In the genomic region with DNA sequence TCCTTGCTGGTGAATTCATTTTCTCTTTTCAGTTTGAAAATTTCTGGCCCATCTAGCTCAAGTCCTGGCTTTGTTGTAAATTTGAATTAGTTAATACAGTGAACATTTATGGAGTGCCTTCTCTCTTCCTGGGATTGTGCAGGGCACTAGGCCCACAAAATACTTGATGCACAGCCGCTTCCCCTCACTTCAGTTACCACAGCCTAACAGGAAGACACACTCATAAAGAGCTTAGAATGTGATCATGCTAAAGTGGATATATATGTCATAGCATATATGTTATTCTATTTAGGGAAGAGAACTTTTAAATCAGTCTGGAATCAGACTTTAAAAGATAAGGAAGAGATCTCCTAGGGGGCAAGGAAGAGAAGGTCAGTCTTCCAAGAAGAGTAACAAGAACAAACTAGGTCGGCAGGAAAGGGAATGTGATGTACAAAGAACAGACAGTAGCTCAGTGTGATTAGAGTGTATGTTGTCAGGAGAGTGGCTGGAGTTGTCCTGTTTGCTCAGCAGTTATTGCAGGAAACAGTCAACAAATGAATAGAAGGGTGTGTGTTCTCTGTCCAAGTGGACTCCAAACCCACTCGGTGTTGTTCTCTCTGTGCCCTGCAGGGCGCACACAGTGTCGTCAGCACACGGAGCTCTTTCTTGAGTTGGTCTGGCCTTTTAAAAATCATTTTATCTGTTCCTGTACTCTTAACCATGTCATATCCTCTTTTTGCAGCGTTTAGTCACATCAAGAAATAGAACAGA, we compare ENCODE assay signal across 13 cellular contexts.
A peak's percentile ranks its signal among the peaks of the same experiment; 100 is the strongest.
DNase-seq lines count a peak whose midpoint lies in the region; ATAC-seq and TF ChIP-seq lines count a peak whose summit lies in the region.
"Had no signal": no experiment of that assay in that cellular context is flagged by ENCODE, and none has a peak within 500 bp of the region (broad histone marks: within the 10 kb centered on the region; RNA-seq: fewer than 3 reads in every experiment).

No MANE protein-coding gene starts in this region.

- ATAC-seq in GM21786 (IDR thresholded peaks at IDR 0.05; ENCODE audit: unreplicated experiment), result no peak
- ATAC-seq in activated naive CD8-positive, alpha-beta T cell treated with anti-CD3 and anti-CD28 coated beads, Interleukin-2, amount 50 U/mL, for 24 hours, result no peak
- ATAC-seq: activated T-cell treated with anti-CD3 and anti-CD28 coated beads, Interleukin-2, amount 50 U/mL, for 4 hours; effector memory CD8-positive, alpha-beta T cell had no signal

- no peak overlapping the region for H2AFZ ChIP-seq in mammary epithelial cell (ENCODE audit: low read depth, low read length)

- WGBS in mammary epithelial cell (ENCODE audit: low coverage, missing lambda C conversion rate), result 90% methylated on average over 7 of the region's 7 CpGs

- H3K4me1 ChIP-seq in breast epithelium (no peaks in the 10 kb centered on the region), mammary epithelial cell (ENCODE audit: insufficient read depth, low read length) (peaks cover 22% of the 10 kb centered on the region), right atrium auricular region (peaks cover 0 to 41% of the 10 kb centered on the region in 2 donors)

- no peaks in the 10 kb centered on the region for H4K20me1 ChIP-seq in mammary epithelial cell (ENCODE audit: insufficient read depth, low read length)

- DNase-seq in breast epithelium (ENCODE audit: low spot score in 2 of 2), result no peak
- no peak for DNase-seq in mammary epithelial cell
- DNase-seq in right atrium auricular region (ENCODE audit: low spot score), result no peak
- DNase-seq in type B pancreatic cell (ENCODE audit: extremely low spot score, unreplicated experiment), result no peak
- no peak for DNase-seq in activated CD4-positive, CD25-positive, alpha-beta regulatory T cell treated with anti-CD3 and anti-CD28 coated beads, Interleukin-2, amount 50 U/mL, for 72 hours
- no peak for DNase-seq in activated naive CD8-positive, alpha-beta T cell treated with anti-CD3 and anti-CD28 coated beads, Interleukin-2, amount 50 U/mL, for 24 hours
- DNase-seq: activated T-cell treated with anti-CD3 and anti-CD28 coated beads, Interleukin-2, amount 50 U/mL, for 4 hours; effector memory CD8-positive, alpha-beta T cell; kidney glomerular epithelial cell had no signal

- TF ChIP-seq CTCF in breast epithelium (IDR thresholded peaks at IDR 0.05) (peak in 2 of 3 donors; percentile 34 to 47), mammary epithelial cell (conservative IDR thresholded peaks at IDR 0.05 in 1 of 2, IDR thresholded peaks at IDR 0.05 in 1 of 2; ENCODE audit: extremely low read depth in 1 of 2, insufficient read depth in 1 of 2, low read depth in 1 of 2, low read length in 2 of 2) (peak in 1 of 2 donors; percentile 2), VCaP (conservative IDR thresholded peaks at IDR 0.05) (peak; percentile 75), right atrium auricular region (IDR thresholded peaks at IDR 0.05) (peak in 1 of 2 donors; percentile 41), type B pancreatic cell (conservative IDR thresholded peaks at IDR 0.05) (peak; percentile 61)

- peaks cover 18% of the 10 kb centered on the region for H3K79me2 ChIP-seq in mammary epithelial cell (ENCODE audit: insufficient read depth, low read length)

- H3K9me3 ChIP-seq in breast epithelium (no peaks in the 10 kb centered on the region), mammary epithelial cell (replicated peaks; ENCODE audit: insufficient read depth, low read length) (no peaks in the 10 kb centered on the region), right atrium auricular region (no peaks in the 10 kb centered on the region)

- H3K27me3 ChIP-seq in breast epithelium, result no peaks in the 10 kb centered on the region
- no peaks in the 10 kb centered on the region for H3K27me3 ChIP-seq in mammary epithelial cell (ENCODE audit: insufficient read depth, low read length)
- H3K27me3 ChIP-seq in right atrium auricular region, result no peaks in the 10 kb centered on the region

- CTCF ChIA-PET in mammary epithelial cell (lab: Charles Lee; ENCODE audit: low non-redundant PET), result interaction anchor here (0.6 kb wide), 1 partner anchor 173 kb away, joined by 3 read pairs; no protein-coding TSS in a partner anchor

- in situ Hi-C loops in mammary epithelial cell (cut with MboI; ENCODE audit: low sequenced_read_pairs in 2 of 2), result no loop called here

- no peak overlapping the region for H3K4me2 ChIP-seq in mammary epithelial cell (ENCODE audit: insufficient read depth, low read depth, low read length)

- BruUV-seq in mammary epithelial cell (replicated peaks; lab: Mats Ljungman, UMichigan), result no TSS peak

- H3K4me3 ChIP-seq in breast epithelium, result no peak overlapping the region
- no peak overlapping the region for H3K4me3 ChIP-seq in mammary epithelial cell (replicated peaks in 1 of 3; ENCODE audit: insufficient read depth in 1 of 3, low read depth in 2 of 3, low read length in 3 of 3)
- H3K4me3 ChIP-seq in right atrium auricular region, result no peak overlapping the region
- H3K4me3 ChIP-seq: skin epidermis had no signal

- dilution Hi-C loops in mammary epithelial cell (cut with HindIII; ENCODE audit: low sequenced_read_pairs), result no loop called here

- H3K27ac Mint-ChIP-seq in type B pancreatic cell, result peak overlapping the region; percentile 2
- H3K27ac Mint-ChIP-seq in activated naive CD8-positive, alpha-beta T cell treated with anti-CD3 and anti-CD28 coated beads, Interleukin-2, amount 50 U/mL, for 24 hours, result no peak overlapping the region
- H3K27ac Mint-ChIP-seq: effector memory CD8-positive, alpha-beta T cell; stimulated activated naive CD8-positive, alpha-beta T cell treated with anti-CD3 and anti-CD28 coated beads, Interleukin-15, Interleukin-2, amounts not matched to agents 100 ng/mL and 50 ng/mL, for 24 hours had no signal

- H3K9ac ChIP-seq in mammary epithelial cell (ENCODE audit: insufficient read depth, low read length), result no peak overlapping the region

- TF ChIP-seq POLR2A in breast epithelium (IDR thresholded peaks at IDR 0.05), result no peak

- no peak overlapping the region for H3K4me3 Mint-ChIP-seq in type B pancreatic cell
- no peak overlapping the region for H3K4me3 Mint-ChIP-seq in activated naive CD8-positive, alpha-beta T cell treated with anti-CD3 and anti-CD28 coated beads, Interleukin-2, amount 50 U/mL, for 24 hours
- H3K4me3 Mint-ChIP-seq: activated T-cell treated with anti-CD3 and anti-CD28 coated beads, Interleukin-2, amount 50 U/mL, for 4 hours; effector memory CD8-positive, alpha-beta T cell; stimulated activated naive CD8-positive, alpha-beta T cell treated with anti-CD3 and anti-CD28 coated beads, Interleukin-15, Interleukin-2, amounts not matched to agents 100 ng/mL and 50 ng/mL, for 24 hours had no signal

- no peak overlapping the region for H3K27ac ChIP-seq in breast epithelium
- H3K27ac ChIP-seq in mammary epithelial cell (ENCODE audit: insufficient read depth, low read depth, low read length), result no peak overlapping the region
- peak overlapping the region; percentile 75 for H3K27ac ChIP-seq in VCaP
- H3K27ac ChIP-seq in right atrium auricular region, result peak overlapping the region; percentile 38 to 42

- peaks cover 44% of the 10 kb centered on the region for H3K36me3 Mint-ChIP-seq in type B pancreatic cell
- peaks cover 17% of the 10 kb centered on the region for H3K36me3 Mint-ChIP-seq in activated naive CD8-positive, alpha-beta T cell treated with anti-CD3 and anti-CD28 coated beads, Interleukin-2, amount 50 U/mL, for 24 hours (ENCODE audit: low read depth)

- H3K36me3 ChIP-seq in breast epithelium (no peaks in the 10 kb centered on the region), mammary epithelial cell (ENCODE audit: insufficient read depth, low read length) (peaks cover 6% of the 10 kb centered on the region), right atrium auricular region (peaks cover 27% of the 10 kb centered on the region)

- H3K9me3 Mint-ChIP-seq in type B pancreatic cell, result no peaks in the 10 kb centered on the region
- no peaks in the 10 kb centered on the region for H3K9me3 Mint-ChIP-seq in activated naive CD8-positive, alpha-beta T cell treated with anti-CD3 and anti-CD28 coated beads, Interleukin-2, amount 50 U/mL, for 24 hours
- H3K9me3 Mint-ChIP-seq: activated T-cell treated with anti-CD3 and anti-CD28 coated beads, Interleukin-2, amount 50 U/mL, for 4 hours; effector memory CD8-positive, alpha-beta T cell had no signal

- no peaks in the 10 kb centered on the region for H3K27me3 Mint-ChIP-seq in type B pancreatic cell
- no peaks in the 10 kb centered on the region for H3K27me3 Mint-ChIP-seq in activated naive CD8-positive, alpha-beta T cell treated with anti-CD3 and anti-CD28 coated beads, Interleukin-2, amount 50 U/mL, for 24 hours
- H3K27me3 Mint-ChIP-seq: effector memory CD8-positive, alpha-beta T cell; stimulated activated naive CD8-positive, alpha-beta T cell treated with anti-CD3 and anti-CD28 coated beads, Interleukin-15, Interleukin-2, amounts not matched to agents 100 ng/mL and 50 ng/mL, for 24 hours had no signal

- intact Hi-C loops in breast epithelium (cut with DNase I; ENCODE audit: low total_unique reads), result no loop called here
- intact Hi-C loops in mammary epithelial cell (cut with micrococcal nuclease), result no loop called here

- peaks cover 6% of the 10 kb centered on the region for H3K4me1 Mint-ChIP-seq in type B pancreatic cell (ENCODE audit: unreplicated experiment)
- H3K4me1 Mint-ChIP-seq in activated naive CD8-positive, alpha-beta T cell treated with anti-CD3 and anti-CD28 coated beads, Interleukin-2, amount 50 U/mL, for 24 hours, result peaks cover 24% of the 10 kb centered on the region

Comparison
In these comparisons a context has a peak if more than half of its experiments do, and no peak if none do; other contexts are left out.
1. H3K27ac ChIP-seq: peak in VCaP (single experiment) and right atrium auricular region (2 of 2); none in breast epithelium (0 of 2) and mammary epithelial cell (single experiment).